Comparison of ENCODE assay signal across 9 cellular contexts in genomic region chr1:202085682-202086373, GRCh38. TPM values are rescaled to one million over a fixed set of nuclear protein-coding genes. Genes with fewer than 3 reads are reported as not detected.
DNase-seq lines count a peak whose midpoint lies in the region; ATAC-seq and TF ChIP-seq lines count a peak whose summit lies in the region.
"Had no signal": no experiment of that assay in that cellular context is flagged by ENCODE, and none has a peak within 500 bp of the region (broad histone marks: within the 10 kb centered on the region; RNA-seq: fewer than 3 reads in every experiment).

No MANE protein-coding gene starts in this region.

- H3K4me1 ChIP-seq in NT2/D1 (ENCODE audit: insufficient read depth, insufficient read length) (peaks cover 37% of the 10 kb centered on the region), heart right ventricle (peaks cover 0 to 20% (median 0%) of the 10 kb centered on the region in 9 donors), parathyroid adenoma (no peaks in the 10 kb centered on the region)

- no peaks in the 10 kb centered on the region for H3K79me2 ChIP-seq in parathyroid adenoma

- 57 to 68% methylated on average over 7 of the region's 7 CpGs for WGBS in heart right ventricle, 2 donors

- intact Hi-C loops in heart right ventricle (cut with DNase I): no loop called here

- DNase-seq in H7: peak; percentile 72
- DNase-seq in NT2/D1 (ENCODE audit: low read depth, low spot score): peak; percentile 92
- peak in 1 of 2 donors; percentile 17 for DNase-seq in heart right ventricle
- no peak for DNase-seq in stimulated activated CD4-positive, alpha-beta T cell treated with anti-CD3 and anti-CD28 coated beads, Interleukin-4, amount 100 ng/mL, for 1 hour
- DNase-seq in activated CD4-positive, alpha-beta T cell treated with anti-CD3 and anti-CD28 coated beads, Interleukin-2, amount 50 U/mL, for 1 hour: no peak
- DNase-seq in SHP77 treated with DMSO at 0.1 percent for 48 hours (lab: John Stamatoyannopoulos, UW): no peak

- TF ChIP-seq CTCF in heart right ventricle (IDR thresholded peaks at IDR 0.05): no peak
- TF ChIP-seq CTCF in parathyroid adenoma (IDR thresholded peaks at IDR 0.05): no peak

- H3K27ac ChIP-seq in heart right ventricle: peak overlapping the region in 2 of 10 donors; percentile 20 to 22
- H3K27ac ChIP-seq in parathyroid adenoma: no peak overlapping the region
- H3K27ac ChIP-seq: vagina had no signal

- H3K9me3 ChIP-seq in NT2/D1 (ENCODE audit: insufficient read depth, low read length): no peaks in the 10 kb centered on the region
- no peaks in the 10 kb centered on the region for H3K9me3 ChIP-seq in heart right ventricle
- H3K9me3 ChIP-seq in parathyroid adenoma (ENCODE audit: control insufficient read depth, low read length): no peaks in the 10 kb centered on the region
- H3K9me3 ChIP-seq: vagina had no signal

- H3K27me3 ChIP-seq in H7 (ENCODE audit: control insufficient read depth, insufficient read depth, low read length) (no peaks in the 10 kb centered on the region), NT2/D1 (ENCODE audit: insufficient read depth, insufficient read length) (no peaks in the 10 kb centered on the region), heart right ventricle (no peaks in the 10 kb centered on the region), parathyroid adenoma (ENCODE audit: control insufficient read depth, insufficient read depth, low read length) (no peaks in the 10 kb centered on the region)
- H3K27me3 ChIP-seq: vagina had no signal

- no peak overlapping the region for H3K4me2 ChIP-seq in parathyroid adenoma (ENCODE audit: low read length)

- H3K9ac ChIP-seq in NT2/D1 (ENCODE audit: insufficient read length, low read depth) (peak overlapping the region; percentile 58), parathyroid adenoma (no peak overlapping the region)

- H2AFZ ChIP-seq in parathyroid adenoma: peak overlapping the region; percentile 22

- H3K36me3 ChIP-seq in H7 (replicated peaks; ENCODE audit: control insufficient read depth, insufficient read depth, low read length) (no peaks in the 10 kb centered on the region), NT2/D1 (ENCODE audit: insufficient read depth, insufficient read length, low read length) (no peaks in the 10 kb centered on the region), heart right ventricle (no peaks in the 10 kb centered on the region), parathyroid adenoma (ENCODE audit: control insufficient read depth, insufficient read depth, low read length) (no peaks in the 10 kb centered on the region)
- H3K36me3 ChIP-seq: vagina had no signal

- H3K4me3 ChIP-seq in H7 (ENCODE audit: insufficient read depth, low read depth, low read length) (no peak overlapping the region), NT2/D1 (ENCODE audit: insufficient read length, low read depth) (peak overlapping the region; percentile 6), heart right ventricle (no peak overlapping the region), parathyroid adenoma (ENCODE audit: low read depth, low read length) (no peak overlapping the region)
- H3K4me3 ChIP-seq: vagina had no signal

- ATAC-seq in heart right ventricle (peak; percentile 42 to 84 (median 59)), GM21786 (IDR thresholded peaks at IDR 0.05; ENCODE audit: unreplicated experiment) (no peak)

RNA-seq across cellular contexts. Expression of gene GPR37L1, which starts 36.9 kb away (rescaled TPM):
- under 0.01 TPM in 1 of 2 replicates, not detected in the other for total RNA-seq in H7 (2014; rRNA removed; shearing (Covaris generic))
- under 1 TPM in 4 of 10 donors, not detected in 6; 0.04 to 0.20 (median 0.06) TPM for total RNA-seq in heart right ventricle
- polyA plus RNA-seq in heart right ventricle: under 1 TPM in 1 of 2 donors, not detected in 1; 0.03 TPM

RNA-seq across cellular contexts. Expression of gene ARL8A, which starts 58.7 kb away (rescaled TPM):
- 50.3 and 55.1 TPM in 2 replicates for total RNA-seq in H7 (2014; rRNA removed; shearing (Covaris generic))
- total RNA-seq in heart right ventricle: 10 to 100 TPM; 70.9 to 92.7 (median 83.4) TPM
- polyA plus RNA-seq in heart right ventricle: 10 to 100 TPM; 21.5 to 29.6 TPM

Comparison
In these comparisons a context has a peak if more than half of its experiments do, and no peak if none do; other contexts are left out.
1. DNase-seq: peak in H7 (single experiment) and NT2/D1 (single experiment); none in stimulated activated CD4-positive, alpha-beta T cell treated with anti-CD3 and anti-CD28 coated beads, Interleukin-4, amount 100 ng/mL, for 1 hour (single experiment), activated CD4-positive, alpha-beta T cell treated with anti-CD3 and anti-CD28 coated beads, Interleukin-2, amount 50 U/mL, for 1 hour (single experiment) and SHP77 treated with DMSO at 0.1 percent for 48 hours (single experiment).